Comparison of ENCODE assay signal across 1 cellular context in genomic region chr5:7868773-7869473, GRCh38.
TF ChIP-seq lines count a peak whose summit lies in the region.

FASTKD3 (minus strand) TSS chr5:7869031; CDS start chr5:7868083, 948 bp downstream.
MTRR (plus strand) TSS chr5:7869148; CDS start chr5:7870795, 1,647 bp downstream.

TF ChIP-seq in K562, 482 proteins besides CTCF, POLR2A, EP300 and RAD21 (continued from another document and continues in another):
- peak; percentile 65 for TF ChIP-seq ATF1 (CRISPR knock-in tag; IDR thresholded peaks at IDR 0.05)
- TF ChIP-seq ATF1 (tag; IDR thresholded peaks at IDR 0.05), result peak; percentile 97
- TF ChIP-seq MBD1 (CRISPR knock-in tag; IDR thresholded peaks at IDR 0.05), result no peak
- TF ChIP-seq KDM5B (IDR thresholded peaks at IDR 0.05; ENCODE audit: insufficient replicate concordance, low read depth, low read length), result peak; percentile 93
- TF ChIP-seq TGIF2 (CRISPR knock-in tag; IDR thresholded peaks at IDR 0.05), result peak; percentile 95; the same call in 1 of the 2 replicates
- no peak for TF ChIP-seq EHMT2 (IDR thresholded peaks at IDR 0.05)
- TF ChIP-seq KLF16 (IDR thresholded peaks at IDR 0.05), result peak; percentile 28; the same call in 1 of the 2 replicates
- TF ChIP-seq XRCC4 (IDR thresholded peaks at IDR 0.05; ENCODE audit: extremely low read depth, insufficient read depth, insufficient read length), result no peak
- 0 out of 2 replicates have a peak, but pooled peaks have one; percentile 49 for TF ChIP-seq ZKSCAN1 (IDR thresholded peaks at IDR 0.05; ENCODE audit: low read depth, low read length)
- no peak for TF ChIP-seq ZNF699 (CRISPR knock-in tag; IDR thresholded peaks at IDR 0.05; ENCODE audit: insufficient replicate concordance)
- TF ChIP-seq GATAD2A (IDR thresholded peaks at IDR 0.05), result no peak
- TF ChIP-seq FUS (optimal IDR thresholded peaks at IDR 0.05; ENCODE audit: low read depth, low read length), result peak; percentile 29
- TF ChIP-seq CHD2 (IDR thresholded peaks at IDR 0.05; ENCODE audit: low read depth, low read length), result peak; percentile 80
- peak; percentile 69 for TF ChIP-seq POLR2B (IDR thresholded peaks at IDR 0.05; ENCODE audit: low read depth, partially characterized antibody)
- TF ChIP-seq NFYB (IDR thresholded peaks at IDR 0.05; ENCODE audit: extremely low read depth, insufficient read length), result peak; percentile 95
- TF ChIP-seq MXI1 (IDR thresholded peaks at IDR 0.05; ENCODE audit: low read depth, low read length), result no peak
- no peak for TF ChIP-seq ZC3H4 (CRISPR knock-in tag; IDR thresholded peaks at IDR 0.05; ENCODE audit: borderline replicate concordance)
- TF ChIP-seq CHD4 (IDR thresholded peaks at IDR 0.05; ENCODE audit: insufficient read depth, insufficient replicate concordance, low read depth, low read length, poor library complexity, severe bottlenecking), result peak; percentile 42
- peak in 2 of 3 experiments; percentile 33 to 65 for TF ChIP-seq YY1 (IDR thresholded peaks at IDR 0.05; ENCODE audit: borderline replicate concordance in 1 of 3, control insufficient read depth in 1 of 3, extremely low read depth in 1 of 3, insufficient read depth in 3 of 3, insufficient read length in 1 of 3, insufficient replicate concordance in 2 of 3, low read depth in 1 of 3, low read length in 2 of 3)
- peak; percentile 43; the same call in 1 of the 2 replicates for TF ChIP-seq JUND (IDR thresholded peaks at IDR 0.05; ENCODE audit: borderline replicate concordance, low read depth, low read length)
- no peak; the same call in 2 of the 3 replicates for TF ChIP-seq JUND (tag; IDR thresholded peaks at IDR 0.05; ENCODE audit: borderline replicate concordance, low read depth, low read length)
- TF ChIP-seq, protein P1, sequence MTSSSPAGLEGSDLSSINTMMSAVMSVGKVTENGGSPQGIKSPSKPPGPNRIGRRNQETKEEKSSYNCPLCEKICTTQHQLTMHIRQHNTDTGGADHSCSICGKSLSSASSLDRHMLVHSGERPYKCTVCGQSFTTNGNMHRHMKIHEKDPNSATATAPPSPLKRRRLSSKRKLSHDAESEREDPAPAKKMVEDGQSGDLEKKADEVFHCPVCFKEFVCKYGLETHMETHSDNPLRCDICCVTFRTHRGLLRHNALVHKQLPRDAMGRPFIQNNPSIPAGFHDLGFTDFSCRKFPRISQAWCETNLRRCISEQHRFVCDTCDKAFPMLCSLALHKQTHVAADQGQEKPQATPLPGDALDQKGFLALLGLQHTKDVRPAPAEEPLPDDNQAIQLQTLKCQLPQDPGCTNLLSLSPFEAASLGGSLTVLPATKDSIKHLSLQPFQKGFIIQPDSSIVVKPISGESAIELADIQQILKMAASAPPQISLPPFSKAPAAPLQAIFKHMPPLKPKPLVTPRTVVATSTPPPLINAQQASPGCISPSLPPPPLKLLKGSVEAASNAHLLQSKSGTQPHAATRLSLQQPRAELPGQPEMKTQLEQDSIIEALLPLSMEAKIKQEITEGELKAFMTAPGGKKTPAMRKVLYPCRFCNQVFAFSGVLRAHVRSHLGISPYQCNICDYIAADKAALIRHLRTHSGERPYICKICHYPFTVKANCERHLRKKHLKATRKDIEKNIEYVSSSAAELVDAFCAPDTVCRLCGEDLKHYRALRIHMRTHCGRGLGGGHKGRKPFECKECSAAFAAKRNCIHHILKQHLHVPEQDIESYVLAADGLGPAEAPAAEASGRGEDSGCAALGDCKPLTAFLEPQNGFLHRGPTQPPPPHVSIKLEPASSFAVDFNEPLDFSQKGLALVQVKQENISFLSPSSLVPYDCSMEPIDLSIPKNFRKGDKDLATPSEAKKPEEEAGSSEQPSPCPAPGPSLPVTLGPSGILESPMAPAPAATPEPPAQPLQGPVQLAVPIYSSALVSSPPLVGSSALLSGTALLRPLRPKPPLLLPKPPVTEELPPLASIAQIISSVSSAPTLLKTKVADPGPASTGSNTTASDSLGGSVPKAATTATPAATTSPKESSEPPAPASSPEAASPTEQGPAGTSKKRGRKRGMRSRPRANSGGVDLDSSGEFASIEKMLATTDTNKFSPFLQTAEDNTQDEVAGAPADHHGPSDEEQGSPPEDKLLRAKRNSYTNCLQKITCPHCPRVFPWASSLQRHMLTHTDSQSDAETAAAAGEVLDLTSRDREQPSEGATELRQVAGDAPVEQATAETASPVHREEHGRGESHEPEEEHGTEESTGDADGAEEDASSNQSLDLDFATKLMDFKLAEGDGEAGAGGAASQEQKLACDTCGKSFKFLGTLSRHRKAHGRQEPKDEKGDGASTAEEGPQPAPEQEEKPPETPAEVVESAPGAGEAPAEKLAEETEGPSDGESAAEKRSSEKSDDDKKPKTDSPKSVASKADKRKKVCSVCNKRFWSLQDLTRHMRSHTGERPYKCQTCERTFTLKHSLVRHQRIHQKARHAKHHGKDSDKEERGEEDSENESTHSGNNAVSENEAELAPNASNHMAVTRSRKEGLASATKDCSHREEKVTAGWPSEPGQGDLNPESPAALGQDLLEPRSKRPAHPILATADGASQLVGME (CRISPR knock-in tag; IDR thresholded peaks at IDR 0.05), result no peak
- no peak for TF ChIP-seq HDAC8 (tag; IDR thresholded peaks at IDR 0.05)
- no peak for TF ChIP-seq TCF3 (CRISPR knock-in tag; IDR thresholded peaks at IDR 0.05)
- no peak for TF ChIP-seq SREBF1 (IDR thresholded peaks at IDR 0.05; ENCODE audit: borderline replicate concordance, low read depth, low read length)
- no peak for TF ChIP-seq SETDB1 (IDR thresholded peaks at IDR 0.05; ENCODE audit: low read length)
- peak; percentile 96 for TF ChIP-seq NEUROD1 (IDR thresholded peaks at IDR 0.05; ENCODE audit: borderline replicate concordance, low read depth, low read length, partially characterized antibody)
- no peak for TF ChIP-seq KLF10 (CRISPR knock-in tag; IDR thresholded peaks at IDR 0.05)
- TF ChIP-seq TARDBP (IDR thresholded peaks at IDR 0.05), result 0 out of 2 replicates have a peak, but pooled peaks have one; percentile 13
- peak; percentile 42 for TF ChIP-seq FIP1L1 (IDR thresholded peaks at IDR 0.05; ENCODE audit: low read depth, low read length, poor library complexity, severe bottlenecking)
- no peak for TF ChIP-seq KLF13 (tag; IDR thresholded peaks at IDR 0.05; ENCODE audit: borderline replicate concordance, low read depth)
- peak; percentile 62; the same call in 1 of the 2 replicates for TF ChIP-seq ATF6 (CRISPR knock-in tag; IDR thresholded peaks at IDR 0.05)
- no peak for TF ChIP-seq CBFA2T2 (conservative IDR thresholded peaks at IDR 0.05)
- TF ChIP-seq EP400 (IDR thresholded peaks at IDR 0.05), result peak; percentile 90
- TF ChIP-seq FOXJ3 (CRISPR knock-in tag; IDR thresholded peaks at IDR 0.05), result no peak
- peak; percentile 75 for TF ChIP-seq ZFX (CRISPR knock-in tag; IDR thresholded peaks at IDR 0.05)
- no peak for TF ChIP-seq ZNF79 (CRISPR knock-in tag; IDR thresholded peaks at IDR 0.05; ENCODE audit: low read depth)
- TF ChIP-seq TBP (optimal IDR thresholded peaks at IDR 0.05; ENCODE audit: low read depth, low read length), result peak; percentile 75
- 0 out of 2 replicates have a peak, but pooled peaks have one; percentile 6 for TF ChIP-seq SP1 (CRISPR knock-in tag; IDR thresholded peaks at IDR 0.05)
- TF ChIP-seq, protein P2, sequence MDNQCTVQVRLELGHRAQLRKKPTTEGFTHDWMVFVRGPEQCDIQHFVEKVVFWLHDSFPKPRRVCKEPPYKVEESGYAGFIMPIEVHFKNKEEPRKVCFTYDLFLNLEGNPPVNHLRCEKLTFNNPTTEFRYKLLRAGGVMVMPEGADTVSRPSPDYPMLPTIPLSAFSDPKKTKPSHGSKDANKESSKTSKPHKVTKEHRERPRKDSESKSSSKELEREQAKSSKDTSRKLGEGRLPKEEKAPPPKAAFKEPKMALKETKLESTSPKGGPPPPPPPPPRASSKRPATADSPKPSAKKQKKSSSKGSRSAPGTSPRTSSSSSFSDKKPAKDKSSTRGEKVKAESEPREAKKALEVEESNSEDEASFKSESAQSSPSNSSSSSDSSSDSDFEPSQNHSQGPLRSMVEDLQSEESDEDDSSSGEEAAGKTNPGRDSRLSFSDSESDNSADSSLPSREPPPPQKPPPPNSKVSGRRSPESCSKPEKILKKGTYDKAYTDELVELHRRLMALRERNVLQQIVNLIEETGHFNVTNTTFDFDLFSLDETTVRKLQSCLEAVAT (IDR thresholded peaks at IDR 0.05), result peak in 1 of 2 experiments; percentile 55; a peak in 1 of 4 replicates
- TF ChIP-seq, protein P3, sequence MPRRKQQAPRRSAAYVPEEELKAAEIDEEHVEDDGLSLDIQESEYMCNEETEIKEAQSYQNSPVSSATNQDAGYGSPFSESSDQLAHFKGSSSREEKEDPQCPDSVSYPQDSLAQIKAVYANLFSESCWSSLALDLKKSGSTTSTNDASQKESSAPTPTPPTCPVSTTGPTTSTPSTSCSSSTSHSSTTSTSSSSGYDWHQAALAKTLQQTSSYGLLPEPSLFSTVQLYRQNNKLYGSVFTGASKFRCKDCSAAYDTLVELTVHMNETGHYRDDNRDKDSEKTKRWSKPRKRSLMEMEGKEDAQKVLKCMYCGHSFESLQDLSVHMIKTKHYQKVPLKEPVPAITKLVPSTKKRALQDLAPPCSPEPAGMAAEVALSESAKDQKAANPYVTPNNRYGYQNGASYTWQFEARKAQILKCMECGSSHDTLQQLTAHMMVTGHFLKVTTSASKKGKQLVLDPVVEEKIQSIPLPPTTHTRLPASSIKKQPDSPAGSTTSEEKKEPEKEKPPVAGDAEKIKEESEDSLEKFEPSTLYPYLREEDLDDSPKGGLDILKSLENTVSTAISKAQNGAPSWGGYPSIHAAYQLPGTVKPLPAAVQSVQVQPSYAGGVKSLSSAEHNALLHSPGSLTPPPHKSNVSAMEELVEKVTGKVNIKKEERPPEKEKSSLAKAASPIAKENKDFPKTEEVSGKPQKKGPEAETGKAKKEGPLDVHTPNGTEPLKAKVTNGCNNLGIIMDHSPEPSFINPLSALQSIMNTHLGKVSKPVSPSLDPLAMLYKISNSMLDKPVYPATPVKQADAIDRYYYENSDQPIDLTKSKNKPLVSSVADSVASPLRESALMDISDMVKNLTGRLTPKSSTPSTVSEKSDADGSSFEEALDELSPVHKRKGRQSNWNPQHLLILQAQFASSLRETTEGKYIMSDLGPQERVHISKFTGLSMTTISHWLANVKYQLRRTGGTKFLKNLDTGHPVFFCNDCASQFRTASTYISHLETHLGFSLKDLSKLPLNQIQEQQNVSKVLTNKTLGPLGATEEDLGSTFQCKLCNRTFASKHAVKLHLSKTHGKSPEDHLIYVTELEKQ (CRISPR knock-in tag; IDR thresholded peaks at IDR 0.05), result no peak
- 0 out of 2 replicates have a peak, but pooled peaks have one; percentile 59 for TF ChIP-seq ATF2 (CRISPR knock-in tag; IDR thresholded peaks at IDR 0.05)
- TF ChIP-seq, protein P4, sequence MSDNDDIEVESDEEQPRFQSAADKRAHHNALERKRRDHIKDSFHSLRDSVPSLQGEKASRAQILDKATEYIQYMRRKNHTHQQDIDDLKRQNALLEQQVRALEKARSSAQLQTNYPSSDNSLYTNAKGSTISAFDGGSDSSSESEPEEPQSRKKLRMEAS (CRISPR knock-in tag; IDR thresholded peaks at IDR 0.05), result peak; percentile 50
- peak; percentile 99 for TF ChIP-seq RBBP5 (IDR thresholded peaks at IDR 0.05; ENCODE audit: borderline replicate concordance, insufficient read depth, low read length, poor library complexity, severe bottlenecking)
- peak; percentile 42; the same call in 1 of the 2 replicates for TF ChIP-seq ESRRA (IDR thresholded peaks at IDR 0.05; ENCODE audit: borderline replicate concordance, low read depth)
- TF ChIP-seq FOS (IDR thresholded peaks at IDR 0.05; ENCODE audit: extremely low read depth, insufficient read length), result peak; percentile 92
- peak; percentile 96 for TF ChIP-seq ZBTB7A (IDR thresholded peaks at IDR 0.05; ENCODE audit: borderline replicate concordance, control insufficient read depth, low read depth, low read length)
- no peak; the same call in 1 of the 2 replicates for TF ChIP-seq EGR1 (conservative IDR thresholded peaks at IDR 0.05)
- TF ChIP-seq SRSF1 (IDR thresholded peaks at IDR 0.05; ENCODE audit: low read depth, low read length), result 0 out of 2 replicates have a peak, but pooled peaks have one; percentile 71
